ENCODE assay signal across 22 cellular contexts in genomic region chr11:8352090-8352489, GRCh38.
"Had no signal": no experiment of that assay in that cellular context is flagged by ENCODE, and none has a peak within 500 bp of the region (broad histone marks: within the 10 kb centered on the region; RNA-seq: fewer than 3 reads in every experiment).

No MANE protein-coding gene starts in this region.

- H3K36me3 ChIP-seq: MG63, SJSA1 had no signal

- H3K9me3 ChIP-seq: body of pancreas, MG63, SJSA1 had no signal

- H3K4me3 ChIP-seq: body of pancreas, MG63, SJSA1 had no signal

- ATAC-seq: activated CD8-positive, alpha-beta memory T cell treated with anti-CD3 and anti-CD28 coated beads, Interleukin-2, amount 10 ng/mL, durations not matched to agents 7 days and 5 days; body of pancreas; T-helper 17 cell had no signal

- H3K27ac ChIP-seq: body of pancreas, SJSA1 had no signal

- H3K4me1 ChIP-seq: body of pancreas, SJSA1 had no signal

- DNase-seq: activated B cell treated with CpG ODN at 0.5 μM for 24 hours; activated CD4-positive, alpha-beta T cell treated with anti-CD3 and anti-CD28 coated beads for 1 hour; activated CD4-positive, alpha-beta T cell treated with anti-CD3 and anti-CD28 coated beads, Interleukin-2, amount 10 ng/mL, durations not matched to agents 24 days and 14 days; activated CD4-positive, alpha-beta T cell treated with anti-CD3 and anti-CD28 coated beads, Interleukin-2, amount 50 U/mL, for 48 hours; activated CD8-positive, alpha-beta memory T cell treated with anti-CD3 and anti-CD28 coated beads, Interleukin-2, amount 10 ng/mL, durations not matched to agents 7 days and 5 days; activated effector memory CD4-positive, alpha-beta T cell treated with Interleukin-2 at 50 U/mL for 16 hours; activated naive CD4-positive, alpha-beta T cell; activated T-cell treated with anti-CD3 and anti-CD28 coated beads, Interleukin-2, amount 50 U/mL, for 24 hours; body of pancreas; central memory CD4-positive, alpha-beta T cell; MG63; MV-4-11; NCI-H1105; NCI-H1436; NCI-H1694 treated with DMSO at 0.1 percent for 48 hours; NCI-H2029 treated with DMSO at 0.1 percent for 48 hours; NCI-H446; NCI-H524; SHP77; T-helper 17 cell; T-helper 9 cell had no signal

- H3K27me3 ChIP-seq: body of pancreas, MG63, SJSA1 had no signal
